In the genomic region with DNA sequence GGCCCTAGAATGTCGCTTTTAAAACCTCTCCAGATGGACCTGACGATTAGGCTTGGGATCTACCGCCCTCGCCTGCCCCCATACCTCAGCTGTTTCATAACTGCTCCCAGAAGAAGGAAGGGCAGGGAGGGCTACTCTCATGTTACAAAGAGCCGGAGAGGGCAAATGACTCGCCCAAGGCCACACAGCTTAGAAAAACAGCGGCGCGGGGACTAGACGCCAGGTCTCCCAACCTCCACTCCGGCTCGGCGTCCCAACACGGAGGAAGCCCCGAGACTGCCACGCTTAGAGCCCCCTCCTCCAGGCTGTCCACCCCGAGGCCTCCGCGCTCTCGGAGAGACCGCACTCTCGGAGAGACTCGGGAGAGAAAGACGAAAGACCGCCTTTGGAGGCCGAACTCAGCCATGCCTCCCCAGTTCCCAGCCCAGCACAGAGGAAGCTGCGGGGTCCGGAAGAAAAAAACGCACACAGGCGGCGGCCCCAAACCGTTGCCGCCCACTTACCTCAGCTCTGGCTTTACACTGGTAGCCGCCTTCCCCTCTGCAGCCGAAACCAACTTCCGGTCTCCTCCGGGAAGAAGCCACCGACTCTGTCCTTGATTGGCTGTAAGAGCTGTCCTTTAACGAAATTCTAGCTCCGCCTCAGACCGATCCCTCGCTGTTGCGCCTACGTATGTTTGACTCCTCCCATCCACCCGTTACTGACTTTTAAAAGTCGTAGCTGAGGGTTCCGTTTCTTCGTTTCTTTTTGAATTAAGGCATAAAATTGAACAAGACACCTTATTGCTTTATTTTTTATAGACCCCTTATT, we compare ENCODE assay signal across 8 cellular contexts. TPM values are rescaled to one million over a fixed set of nuclear protein-coding genes. Genes with fewer than 3 reads are reported as not detected.
DNase-seq lines count a peak whose midpoint lies in the region; TF ChIP-seq lines count a peak whose summit lies in the region.

Gene MED7 (minus strand): TSS at position 549 of the 810 bp plus-strand sequence. CDS start 3,434 bp downstream, outside the sequence.

- H3K4me1 Mint-ChIP-seq in activated naive CD4-positive, alpha-beta T cell treated with anti-CD3 and anti-CD28 coated beads for 36 hours (ENCODE audit: low read depth) = peaks cover 38% of the 10 kb centered on the region

- peaks cover 46% of the 10 kb centered on the region for H3K36me3 Mint-ChIP-seq in activated naive CD4-positive, alpha-beta T cell treated with anti-CD3 and anti-CD28 coated beads for 36 hours (ENCODE audit: low read depth)

- no peak for TF ChIP-seq CTCF in HFF-Myc (IDR thresholded peaks at IDR 0.05; ENCODE audit: low read depth, low read length, missing control alignments)

- CTCF ChIA-PET in activated naive CD4-positive, alpha-beta T cell treated with anti-CD3 and anti-CD28 coated beads for 36 hours (lab: Charles Lee) = interaction anchor here (0.5 to 2.0 kb wide), 9 partner anchors 9 to 588 kb away, joined by 3 to 8 read pairs (median 3); no protein-coding TSS in a partner anchor

- DNase-seq in GM03348 (ENCODE audit: low spot score) (peak; percentile 97), HFF-Myc (ENCODE audit: extremely low read depth, low read depth) (peak; percentile 99), NAMALWA (ENCODE audit: low spot score) (peak; percentile 100), SK-N-DZ (ENCODE audit: low spot score) (peak; percentile 99), germinal center (ENCODE audit: low spot score) (peak; percentile 99), non-pigmented ciliary epithelial cell (ENCODE audit: low read depth) (peak; percentile 98), superior temporal gyrus (ENCODE audit: extremely low spot score) (peak; percentile 100)
- DNase-seq in activated naive CD4-positive, alpha-beta T cell treated with anti-CD3 and anti-CD28 coated beads for 36 hours = peak; percentile 97

- peak within 1 kb of the TSS; percentile 94 for H3K4me3 Mint-ChIP-seq in activated naive CD4-positive, alpha-beta T cell treated with anti-CD3 and anti-CD28 coated beads for 36 hours

- H3K27ac Mint-ChIP-seq in activated naive CD4-positive, alpha-beta T cell treated with anti-CD3 and anti-CD28 coated beads for 36 hours = peak within 1 kb of the TSS; percentile 98

- peak within 1 kb of the TSS; percentile 95 for H3K4me3 ChIP-seq in HFF-Myc (replicated peaks; ENCODE audit: low read depth, low read length)

- intact Hi-C loops in activated naive CD4-positive, alpha-beta T cell treated with anti-CD3 and anti-CD28 coated beads for 36 hours (cut with micrococcal nuclease) = loop anchor here (1.0 to 2.0 kb wide), 9 partner anchors 30 to 589 kb away; partner anchors contain the start of genes HAVCR2 and THG1L

- no peaks in the 10 kb centered on the region for H3K27me3 Mint-ChIP-seq in activated naive CD4-positive, alpha-beta T cell treated with anti-CD3 and anti-CD28 coated beads for 36 hours (ENCODE audit: low read depth)

- H3K9me3 Mint-ChIP-seq in activated naive CD4-positive, alpha-beta T cell treated with anti-CD3 and anti-CD28 coated beads for 36 hours = peaks cover 5% of the 10 kb centered on the region

RNA-seq across cellular contexts. Expression of gene MED7, which starts in this region (rescaled TPM):
- 13.3 and 14.6 TPM in 2 replicates for polyA plus RNA-seq in SK-N-DZ (2014; cell fraction: cytosol; rRNA removed)
- 13.3 and 15.7 TPM in 2 replicates for polyA plus RNA-seq in SK-N-DZ (2014; cell fraction: nucleus; rRNA removed)
- 10 to 100 TPM; 21.0 to 21.2 TPM for total RNA-seq in activated naive CD4-positive, alpha-beta T cell treated with anti-CD3 and anti-CD28 coated beads for 36 hours

Comparison
In these comparisons a context has a peak if more than half of its experiments do, and no peak if none do; other contexts are left out.
1. Peak in every context shown above with its lines: DNase-seq and H3K4me3 ChIP-seq.